11 cellular contexts compared by ENCODE assay signal in the genomic region with DNA sequence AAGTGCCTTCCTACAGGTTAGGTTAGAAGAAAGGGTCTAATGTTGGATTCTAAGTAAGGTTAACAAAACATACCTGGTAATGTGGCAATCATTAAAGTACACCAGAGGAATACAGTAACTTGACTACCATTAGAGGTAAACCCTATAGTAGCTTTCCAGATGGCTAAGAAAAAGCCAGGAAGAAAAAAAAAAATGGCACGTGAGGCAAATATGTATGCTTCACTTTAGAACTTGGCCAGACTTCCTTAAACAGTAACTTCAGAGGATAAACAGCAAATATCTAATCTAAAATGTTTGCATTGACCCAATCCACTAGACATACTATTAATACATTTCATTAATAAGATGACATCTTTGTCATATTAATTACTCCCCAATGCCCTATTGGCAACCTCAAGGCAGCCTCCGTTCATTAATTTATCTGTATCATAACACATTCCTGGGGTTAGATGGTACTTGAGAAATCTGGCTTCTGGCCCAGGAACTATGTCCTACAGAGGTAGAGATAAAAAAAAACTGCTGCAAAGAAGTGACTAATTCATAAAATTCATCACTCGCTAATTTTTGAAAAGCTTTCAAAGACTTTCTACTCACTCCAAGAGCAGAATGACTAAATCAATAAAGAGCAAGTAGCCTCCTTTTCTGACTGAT. TPM values are rescaled to one million over a fixed set of nuclear protein-coding genes. Genes with fewer than 3 reads are reported as not detected.
DNase-seq lines count a peak whose midpoint lies in the region; ATAC-seq and TF ChIP-seq lines count a peak whose summit lies in the region.
"Had no signal": no experiment of that assay in that cellular context is flagged by ENCODE, and none has a peak within 500 bp of the region (broad histone marks: within the 10 kb centered on the region; RNA-seq: fewer than 3 reads in every experiment).

No MANE protein-coding gene starts in this region.

- H3K4me3 Mint-ChIP-seq in MCF 10A (ENCODE audit: unreplicated experiment): no peak overlapping the region
- H3K4me3 Mint-ChIP-seq in effector memory CD8-positive, alpha-beta T cell: no peak overlapping the region
- H3K4me3 Mint-ChIP-seq: naive B cell had no signal

- H3K27me3 Mint-ChIP-seq in MCF 10A (ENCODE audit: insufficient read depth, unreplicated experiment): no peaks in the 10 kb centered on the region
- no peaks in the 10 kb centered on the region for H3K27me3 Mint-ChIP-seq in effector memory CD8-positive, alpha-beta T cell
- H3K27me3 Mint-ChIP-seq: naive B cell had no signal

- H3K9me3 ChIP-seq in breast epithelium: no peaks in the 10 kb centered on the region
- no peaks in the 10 kb centered on the region for H3K9me3 ChIP-seq in upper lobe of right lung
- H3K9me3 ChIP-seq: BLaER1 treated with 17β-estradiol and CSF1 and Interleukin-3, amounts not matched to agents 10 nM and 100 nM had no signal

- TF ChIP-seq CTCF in MCF 10A (IDR thresholded peaks at IDR 0.05; ENCODE audit: unreplicated experiment) (no peak), breast epithelium (IDR thresholded peaks at IDR 0.05) (no peak), fibroblast of pulmonary artery (IDR thresholded peaks at IDR 0.05; ENCODE audit: low read length, missing control alignments) (no peak), upper lobe of right lung (IDR thresholded peaks at IDR 0.05) (no peak)

- no peaks in the 10 kb centered on the region for H3K9me3 Mint-ChIP-seq in MCF 10A (ENCODE audit: unreplicated experiment)
- H3K9me3 Mint-ChIP-seq in effector memory CD8-positive, alpha-beta T cell: no peaks in the 10 kb centered on the region
- H3K9me3 Mint-ChIP-seq: naive B cell had no signal

- DNase-seq in MCF 10A (ENCODE audit: unreplicated experiment) (peak; percentile 84), breast epithelium (ENCODE audit: low spot score in 2 of 2) (no peak), RKO (ENCODE audit: low spot score) (peak; percentile 41), fibroblast of pulmonary artery (ENCODE audit: low read depth) (peak; percentile 79), upper lobe of right lung (no peak)
- DNase-seq in effector memory CD8-positive, alpha-beta T cell: no peak
- DNase-seq: naive B cell, NCI-H510A had no signal

- H3K27ac ChIP-seq in breast epithelium: peak overlapping the region in 1 of 2 donors; percentile 44
- peak overlapping the region; percentile 8 for H3K27ac ChIP-seq in upper lobe of right lung
- H3K27ac ChIP-seq: BLaER1 treated with 17β-estradiol and CSF1 and Interleukin-3, amounts not matched to agents 10 nM and 100 nM had no signal

- H3K4me1 Mint-ChIP-seq in MCF 10A (ENCODE audit: insufficient read depth, unreplicated experiment): peaks cover 45% of the 10 kb centered on the region
- H3K4me1 Mint-ChIP-seq in effector memory CD8-positive, alpha-beta T cell (ENCODE audit: low read depth in 2 of 2): peaks cover 12 to 26% of the 10 kb centered on the region in 2 donors

- peaks cover 0 to 18% of the 10 kb centered on the region in 2 donors for H3K4me1 ChIP-seq in breast epithelium
- peaks cover 43% of the 10 kb centered on the region for H3K4me1 ChIP-seq in upper lobe of right lung

- TF ChIP-seq POLR2A in breast epithelium (IDR thresholded peaks at IDR 0.05): no peak

- peaks cover 72% of the 10 kb centered on the region for H3K36me3 Mint-ChIP-seq in MCF 10A (ENCODE audit: insufficient read depth, unreplicated experiment)
- peaks cover 30% of the 10 kb centered on the region for H3K36me3 Mint-ChIP-seq in effector memory CD8-positive, alpha-beta T cell (ENCODE audit: insufficient read depth)

- intact Hi-C loops in MCF 10A (cut with micrococcal nuclease) (no loop called here), breast epithelium (cut with DNase I; ENCODE audit: low total_unique reads) (no loop called here), upper lobe of right lung (cut with DNase I) (loop anchor here (10.0 kb wide), 1 partner anchor 62 kb away; the partner anchor contains the start of gene CASQ1)

- POLR2A ChIA-PET in MCF 10A (lab: Yijun Ruan, JAX): interaction anchor here (0.6 to 2.3 kb wide), 13 partner anchors 21 to 339 kb away, joined by 3 to 28 read pairs (median 4); partner anchors contain the start of genes PEA15 and PEX19

- H3K27me3 ChIP-seq in breast epithelium (no peaks in the 10 kb centered on the region), upper lobe of right lung (no peaks in the 10 kb centered on the region)
- H3K27me3 ChIP-seq: BLaER1 treated with 17β-estradiol and CSF1 and Interleukin-3, amounts not matched to agents 10 nM and 100 nM had no signal

- H3K4me3 ChIP-seq in breast epithelium: no peak overlapping the region
- H3K4me3 ChIP-seq in fibroblast of pulmonary artery (replicated peaks; ENCODE audit: low read depth, low read length): no peak overlapping the region
- H3K4me3 ChIP-seq in upper lobe of right lung: no peak overlapping the region
- H3K4me3 ChIP-seq: BLaER1 treated with 17β-estradiol and CSF1 and Interleukin-3, amounts not matched to agents 10 nM and 100 nM had no signal

- CTCF ChIA-PET in MCF 10A (lab: Yijun Ruan, JAX): interaction anchor here (0.6 to 12.2 kb wide), 15 partner anchors 9 to 969 kb away, joined by 3 to 133 read pairs (median 4); partner anchors contain the start of genes PEA15 and TOMM40L

- no peak overlapping the region for H3K27ac Mint-ChIP-seq in MCF 10A (ENCODE audit: low read depth, unreplicated experiment)
- H3K27ac Mint-ChIP-seq in effector memory CD8-positive, alpha-beta T cell: peak overlapping the region in 1 of 2 donors; percentile 52

- no peak for ATAC-seq in upper lobe of right lung
- ATAC-seq in GM21390 (IDR thresholded peaks at IDR 0.05; ENCODE audit: unreplicated experiment): no peak
- ATAC-seq in GM21825 (IDR thresholded peaks at IDR 0.05; ENCODE audit: unreplicated experiment): no peak
- no peak for ATAC-seq in effector memory CD8-positive, alpha-beta T cell (replicated peaks)

- no TSS peak for BruUV-seq in MCF 10A (replicated peaks; lab: Mats Ljungman, UMichigan)

- H3K36me3 ChIP-seq in breast epithelium: no peaks in the 10 kb centered on the region
- peaks cover 13% of the 10 kb centered on the region for H3K36me3 ChIP-seq in upper lobe of right lung

RNA-seq across cellular contexts. Expression of gene DCAF8, which starts 5.8 kb away (rescaled TPM):
- 181 and 208 TPM in 2 replicates for total RNA-seq in MCF 10A (2022)
- 100 to 1,000 TPM; 161 to 195 (median 161) TPM for total RNA-seq in breast epithelium
- 130 TPM for total RNA-seq in upper lobe of right lung

RNA-seq across cellular contexts. Expression of gene PEX19, which starts 28.4 kb away (rescaled TPM):
- total RNA-seq in MCF 10A (2022): 61.2 and 73.2 TPM in 2 replicates
- total RNA-seq in breast epithelium: 100 to 1,000 TPM in 1 of 3 donors, 10 to 100 TPM in 2; 58.7 to 136 (median 80.1) TPM
- total RNA-seq in upper lobe of right lung: 64.2 TPM

RNA-seq across cellular contexts. Expression of gene PEA15, which starts 51.3 kb away (rescaled TPM):
- total RNA-seq in MCF 10A (2022): 183 and 198 TPM in 2 replicates
- total RNA-seq in breast epithelium: 100 to 1,000 TPM in 2 of 3 donors, 10 to 100 TPM in 1; 69.8 to 128 (median 127) TPM
- 175 TPM for total RNA-seq in upper lobe of right lung

Comparison
In these comparisons a context has a peak if more than half of its experiments do, and no peak if none do; other contexts are left out.
1. DNase-seq: peak in MCF 10A (single experiment), RKO (single experiment) and fibroblast of pulmonary artery (single experiment); none in breast epithelium (0 of 2), upper lobe of right lung (single experiment) and effector memory CD8-positive, alpha-beta T cell (0 of 3).